Comparison of ENCODE assay signal across 15 cellular contexts in the genomic region with DNA sequence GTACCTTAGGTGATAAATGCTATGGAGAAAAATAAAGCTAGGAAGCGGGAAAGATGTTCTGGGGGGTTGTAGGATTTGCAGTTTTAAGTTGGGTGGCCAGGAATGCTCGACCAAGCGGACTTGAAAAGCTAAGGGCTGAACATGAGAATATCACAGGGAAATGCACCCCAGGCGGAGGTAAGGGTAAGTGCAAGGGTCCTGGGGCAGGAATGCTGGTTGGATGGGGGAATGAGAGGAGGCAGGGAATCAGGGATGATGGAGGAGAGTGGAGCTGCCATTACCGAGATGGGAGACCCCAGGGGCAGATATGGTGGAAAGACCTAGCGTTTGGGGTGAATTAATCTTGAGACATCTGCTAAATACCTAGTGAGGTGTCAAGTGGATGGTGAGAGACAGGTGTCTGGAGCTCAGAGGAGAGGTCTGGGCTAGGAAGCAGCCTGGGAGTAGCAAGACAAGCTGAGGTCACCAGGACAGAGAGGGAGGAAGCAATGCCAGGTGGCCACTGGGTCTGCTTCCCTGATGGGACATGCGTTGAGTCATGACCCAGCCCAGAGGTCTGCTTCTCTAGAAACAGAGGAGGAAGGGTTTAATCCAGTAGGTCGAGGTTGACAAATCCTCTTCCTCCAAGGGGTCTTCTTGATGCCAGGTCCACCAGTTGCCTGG.
DNase-seq lines count a peak whose midpoint lies in the region; FAIRE-seq and TF ChIP-seq lines count a peak whose summit lies in the region.
"Had no signal": no experiment of that assay in that cellular context is flagged by ENCODE, and none has a peak within 500 bp of the region (broad histone marks: within the 10 kb centered on the region; RNA-seq: fewer than 3 reads in every experiment).

No MANE protein-coding gene starts in this region.

- peak; percentile 60 for FAIRE-seq in bronchial epithelial cell (lab: Jason Lieb, UNC)

- H2BK5ac ChIP-seq in mesendoderm (ENCODE audit: low read length) = no peak overlapping the region

- no peaks in the 10 kb centered on the region for H3K36me3 Mint-ChIP-seq in mesothelial cell of epicardium
- no peaks in the 10 kb centered on the region for H3K36me3 Mint-ChIP-seq in activated CD4-positive, alpha-beta T cell treated with anti-CD3 and anti-CD28 coated beads, Interleukin-2, amount 10 ng/mL, durations not matched to agents 7 days and 5 days (ENCODE audit: low read depth)
- H3K36me3 Mint-ChIP-seq: CD4-positive, CD25-positive, alpha-beta regulatory T cell had no signal

- no peak overlapping the region for H3K9ac ChIP-seq in mesendoderm (ENCODE audit: low read length)
- H3K9ac ChIP-seq: BLaER1 treated with 17β-estradiol and CSF1 and Interleukin-3, amounts not matched to agents 10 nM and 100 nM had no signal

- H3K4me3 ChIP-seq in HEK293 (ENCODE audit: low read depth, low read length) (no peak overlapping the region), SJCRH30 (no peak overlapping the region), bronchial epithelial cell (ENCODE audit: low read depth, low read length) (no peak overlapping the region), mesendoderm (ENCODE audit: low read length) (no peak overlapping the region)
- H3K4me3 ChIP-seq: BLaER1 treated with 17β-estradiol and CSF1 and Interleukin-3, amounts not matched to agents 10 nM and 100 nM had no signal

- no peak for TF ChIP-seq CTCF in HEK293 (tag by site-specific recombination; IDR thresholded peaks at IDR 0.05)
- TF ChIP-seq CTCF in bronchial epithelial cell (IDR thresholded peaks at IDR 0.05; ENCODE audit: insufficient read depth, low read length, severe bottlenecking) = no peak
- no peak for TF ChIP-seq CTCF in mesothelial cell of epicardium (IDR thresholded peaks at IDR 0.05; ENCODE audit: unreplicated experiment)

- H4K8ac ChIP-seq in mesendoderm (ENCODE audit: low read depth, low read length) = no peak overlapping the region

- H3K27me3 ChIP-seq in SJCRH30 (no peaks in the 10 kb centered on the region), bronchial epithelial cell (ENCODE audit: control insufficient read depth, insufficient read depth, low read length) (no peaks in the 10 kb centered on the region), mesendoderm (ENCODE audit: insufficient read depth, low read length, poor library complexity) (no peaks in the 10 kb centered on the region)
- H3K27me3 ChIP-seq: BLaER1 treated with 17β-estradiol and CSF1 and Interleukin-3, amounts not matched to agents 10 nM and 100 nM had no signal

- no peak overlapping the region for H3K23ac ChIP-seq in mesendoderm (ENCODE audit: low read length)

- no peak overlapping the region for H3K4me2 ChIP-seq in mesendoderm (ENCODE audit: low read length)
- H3K4me2 ChIP-seq: BLaER1 treated with 17β-estradiol and CSF1 and Interleukin-3, amounts not matched to agents 10 nM and 100 nM had no signal

- no peaks in the 10 kb centered on the region for H3K79me1 ChIP-seq in mesendoderm (ENCODE audit: low read length)

- no peak overlapping the region for H2BK15ac ChIP-seq in mesendoderm (replicated peaks; ENCODE audit: low read depth)

- H3K4me1 Mint-ChIP-seq in mesothelial cell of epicardium = no peaks in the 10 kb centered on the region
- H3K4me1 Mint-ChIP-seq in activated CD4-positive, alpha-beta T cell treated with anti-CD3 and anti-CD28 coated beads, Interleukin-2, amount 10 ng/mL, durations not matched to agents 7 days and 5 days = peaks cover 3% of the 10 kb centered on the region

- no peak overlapping the region for H3K4ac ChIP-seq in mesendoderm (ENCODE audit: low read depth, low read length)

- POLR2A ChIA-PET in HEK293 (lab: Yijun Ruan, JAX) = interaction anchor here (0.6 kb wide), 1 partner anchor 758 kb away, joined by 4 read pairs; the partner anchor contains the start of gene NUP214
- POLR2A ChIA-PET in activated CD4-positive, alpha-beta T cell treated with anti-CD3 and anti-CD28 coated beads, Interleukin-2, amount 10 ng/mL, durations not matched to agents 7 days and 5 days (lab: Charles Lee) = no interaction called here

- CTCF ChIA-PET in HEK293 (lab: Yijun Ruan, JAX) = interaction anchor here (0.6 to 0.8 kb wide), 2 partner anchors 58 to 94 kb away, joined by 3 to 4 read pairs; no protein-coding TSS in a partner anchor
- CTCF ChIA-PET in activated CD4-positive, alpha-beta T cell treated with anti-CD3 and anti-CD28 coated beads, Interleukin-2, amount 10 ng/mL, durations not matched to agents 7 days and 5 days (lab: Charles Lee) = no interaction called here

- no peak overlapping the region for H3K27ac Mint-ChIP-seq in mesothelial cell of epicardium
- H3K27ac Mint-ChIP-seq in activated CD4-positive, alpha-beta T cell treated with anti-CD3 and anti-CD28 coated beads, Interleukin-2, amount 10 ng/mL, durations not matched to agents 7 days and 5 days = no peak overlapping the region
- H3K27ac Mint-ChIP-seq: CD4-positive, CD25-positive, alpha-beta regulatory T cell had no signal

- no peaks in the 10 kb centered on the region for H3K4me1 ChIP-seq in HEK293 (ENCODE audit: control insufficient read depth, insufficient read depth, low read length)
- H3K4me1 ChIP-seq in SJCRH30 = peaks cover 13% of the 10 kb centered on the region; the same call in 1 of the 2 replicates
- peaks cover 3% of the 10 kb centered on the region for H3K4me1 ChIP-seq in mesendoderm (ENCODE audit: control insufficient read depth, low read depth, low read length)

- H3K79me2 ChIP-seq in mesendoderm (ENCODE audit: control insufficient read depth, insufficient read depth, low read length) = no peaks in the 10 kb centered on the region

- DNase-seq in SJCRH30 = peak; percentile 57
- no peak for DNase-seq in bronchial epithelial cell (ENCODE audit: low read depth)
- peak; percentile 66 for DNase-seq in mesendoderm
- no peak for DNase-seq in NCI-H69 (lab: John Stamatoyannopoulos, UW)
- no peak for DNase-seq in mesothelial cell of epicardium (ENCODE audit: low spot score in 2 of 2, unreplicated experiment in 2 of 2)
- DNase-seq in activated CD4-positive, alpha-beta T cell treated with anti-CD3 and anti-CD28 coated beads for 48 hours = no peak
- DNase-seq in activated CD4-positive, alpha-beta T cell treated with anti-CD3 and anti-CD28 coated beads, Interleukin-2, amount 10 ng/mL, durations not matched to agents 7 days and 5 days = no peak
- DNase-seq: ACHN; CD4-positive, CD25-positive, alpha-beta regulatory T cell; DMS53; GF-D8; HCEC 1CT had no signal

- peaks cover 3% of the 10 kb centered on the region for H3K27me3 Mint-ChIP-seq in mesothelial cell of epicardium (ENCODE audit: low read depth)
- peaks cover 2% of the 10 kb centered on the region for H3K27me3 Mint-ChIP-seq in activated CD4-positive, alpha-beta T cell treated with anti-CD3 and anti-CD28 coated beads, Interleukin-2, amount 10 ng/mL, durations not matched to agents 7 days and 5 days

- H3K56ac ChIP-seq in mesendoderm (ENCODE audit: low read length) = no peak overlapping the region

- no peaks in the 10 kb centered on the region for H3K9me3 Mint-ChIP-seq in mesothelial cell of epicardium
- H3K9me3 Mint-ChIP-seq in activated CD4-positive, alpha-beta T cell treated with anti-CD3 and anti-CD28 coated beads, Interleukin-2, amount 10 ng/mL, durations not matched to agents 7 days and 5 days = peaks cover 5% of the 10 kb centered on the region

- H2AK5ac ChIP-seq in mesendoderm (ENCODE audit: low read length) = no peak overlapping the region

- WGBS in mesendoderm (ENCODE audit: extremely low coverage, insufficient coverage, low lambda C conversion rate) = no CpG with 5 or more reads among the region's 8 CpGs

- no peak overlapping the region for H3K4me3 Mint-ChIP-seq in mesothelial cell of epicardium
- H3K4me3 Mint-ChIP-seq in activated CD4-positive, alpha-beta T cell treated with anti-CD3 and anti-CD28 coated beads, Interleukin-2, amount 10 ng/mL, durations not matched to agents 7 days and 5 days = no peak overlapping the region
- H3K4me3 Mint-ChIP-seq: CD4-positive, CD25-positive, alpha-beta regulatory T cell had no signal

- no peak overlapping the region for H4K5ac ChIP-seq in mesendoderm (ENCODE audit: low read length)

- H3K27ac ChIP-seq in HEK293 (ENCODE audit: extremely low read depth, low read depth, low read length) (no peak overlapping the region), SJCRH30 (no peak overlapping the region), mesendoderm (ENCODE audit: low read depth, low read length) (no peak overlapping the region)
- H3K27ac ChIP-seq: BLaER1 treated with 17β-estradiol and CSF1 and Interleukin-3, amounts not matched to agents 10 nM and 100 nM; HL-60 had no signal

- H3K9me3 ChIP-seq in HEK293 (ENCODE audit: control insufficient read depth, insufficient read depth, low read depth, low read length) (no peaks in the 10 kb centered on the region), SJCRH30 (replicated peaks) (no peaks in the 10 kb centered on the region)

- no peak overlapping the region for H2BK120ac ChIP-seq in mesendoderm (ENCODE audit: low read depth, low read length)

- no peaks in the 10 kb centered on the region for H3K36me3 ChIP-seq in HEK293 (ENCODE audit: control insufficient read depth in 2 of 2, insufficient read depth in 1 of 2, low read length in 2 of 2)
- H3K36me3 ChIP-seq in SJCRH30 = no peaks in the 10 kb centered on the region
- H3K36me3 ChIP-seq in bronchial epithelial cell (ENCODE audit: control insufficient read depth, insufficient read depth, low read length) = no peaks in the 10 kb centered on the region
- H3K36me3 ChIP-seq in mesendoderm (ENCODE audit: control insufficient read depth, insufficient read depth, low read length) = no peaks in the 10 kb centered on the region
- H3K36me3 ChIP-seq: BLaER1 treated with 17β-estradiol and CSF1 and Interleukin-3, amounts not matched to agents 10 nM and 100 nM had no signal

- H3K18ac ChIP-seq in mesendoderm (ENCODE audit: low read length) = no peak overlapping the region

TF ChIP-seq in HEK293, 187 proteins besides CTCF, POLR2A, EP300 and RAD21 (continues in another document):
- TF ChIP-seq ZNF623 (tag by site-specific recombination; IDR thresholded peaks at IDR 0.05) = peak; percentile 97

Comparison
In these comparisons a context has a peak if more than half of its experiments do, and no peak if none do; other contexts are left out.
1. DNase-seq: peak in SJCRH30 (2 of 2) and mesendoderm (single experiment); none in bronchial epithelial cell (single experiment), NCI-H69 (single experiment), mesothelial cell of epicardium (0 of 2), activated CD4-positive, alpha-beta T cell treated with anti-CD3 and anti-CD28 coated beads for 48 hours (single experiment) and activated CD4-positive, alpha-beta T cell treated with anti-CD3 and anti-CD28 coated beads, Interleukin-2, amount 10 ng/mL, durations not matched to agents 7 days and 5 days (single experiment).